Comparison of ENCODE assay signal across 15 cellular contexts in the genomic region with DNA sequence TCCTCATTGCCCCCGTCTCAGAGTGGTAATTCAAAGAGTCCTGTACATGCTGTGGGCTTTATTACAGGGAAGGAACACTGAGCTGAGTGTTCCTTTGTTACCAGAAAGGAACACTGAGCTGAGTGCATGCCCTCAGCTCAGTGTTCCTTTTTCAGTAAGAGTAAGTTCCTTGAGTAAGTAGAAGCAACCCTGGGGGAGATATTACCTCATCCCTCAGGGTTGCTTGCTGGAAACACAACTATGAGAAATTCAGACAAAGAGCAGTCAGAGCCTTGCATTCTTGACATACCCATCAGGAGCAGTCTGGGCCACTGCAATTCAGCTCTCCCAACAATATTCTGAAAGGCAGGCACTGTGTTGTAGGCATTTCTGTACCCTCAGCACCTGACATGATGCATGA. TPM values are rescaled to one million over a fixed set of nuclear protein-coding genes. Genes with fewer than 3 reads are reported as not detected.
A peak's percentile ranks its signal among the peaks of the same experiment; 100 is the strongest.
DNase-seq lines count a peak whose midpoint lies in the region; FAIRE-seq and TF ChIP-seq lines count a peak whose summit lies in the region.
"Had no signal": no experiment of that assay in that cellular context is flagged by ENCODE, and none has a peak within 500 bp of the region (broad histone marks: within the 10 kb centered on the region; RNA-seq: fewer than 3 reads in every experiment).

No MANE protein-coding gene starts in this region.

- H3K4me2 ChIP-seq in H1 (ENCODE audit: insufficient read depth in 1 of 2, low read depth in 2 of 2, low read length in 2 of 2) = no peak overlapping the region; a peak in 1 of 4 replicates

- no peak overlapping the region for H4K8ac ChIP-seq in H1 (ENCODE audit: extremely low read depth, insufficient read depth, low read length)

- no peak for FAIRE-seq in H1 (lab: Jason Lieb, UNC)

- H3K27me3 ChIP-seq in MG63 (no peaks in the 10 kb centered on the region), H1 (replicated peaks in 1 of 4; ENCODE audit: control insufficient read depth in 3 of 4, extremely low read depth in 1 of 4, insufficient read depth in 3 of 4, low read length in 3 of 4) (no peaks in the 10 kb centered on the region)

- H4K91ac ChIP-seq in H1 (replicated peaks; ENCODE audit: insufficient read length, low read length) = no peak overlapping the region

- no peaks in the 10 kb centered on the region for H3K79me1 ChIP-seq in H1 (ENCODE audit: low read depth, low read length)

- no peak overlapping the region for H2AFZ ChIP-seq in H1 (ENCODE audit: low read length)

- TF ChIP-seq POLR2A in H1 (IDR thresholded peaks at IDR 0.05; ENCODE audit: control extremely low read depth in 1 of 2, low read depth in 2 of 2, low read length in 2 of 2) = no peak

- H3K9me3 ChIP-seq in MG63 = no peaks in the 10 kb centered on the region
- no peaks in the 10 kb centered on the region for H3K9me3 ChIP-seq in H1 (ENCODE audit: insufficient read depth in 2 of 2, low read depth in 1 of 2, low read length in 1 of 2)

- no peak overlapping the region for H3K9ac ChIP-seq in H1 (replicated peaks in 1 of 4; ENCODE audit: extremely low read depth in 1 of 4, low read depth in 3 of 4, low read length in 3 of 4)

- H3K79me2 ChIP-seq in H1 (ENCODE audit: control insufficient read depth in 1 of 2, insufficient read depth in 2 of 2, low read length in 2 of 2) = no peaks in the 10 kb centered on the region

- H2AK5ac ChIP-seq in H1 (ENCODE audit: low read depth, low read length) = no peak overlapping the region

- WGBS in H1 (ENCODE audit: extremely low coverage in 1 of 2, insufficient coverage in 1 of 2, insufficient read length in 1 of 2, insufficient replicate concordance in 2 of 2, low coverage in 1 of 2, low lambda C conversion rate in 2 of 2, missing lambda C conversion rate in 1 of 2), 2 experiments = 69% methylated on average over 1 of the region's 1 CpG; no CpG with 5 or more reads in 1 of the 2 experiments

- no peak overlapping the region for H3K56ac ChIP-seq in H1 (replicated peaks; ENCODE audit: insufficient read length, low read depth, low read length)

- no peak overlapping the region for H3K23ac ChIP-seq in H1 (ENCODE audit: insufficient read length)

- no peaks in the 10 kb centered on the region for H4K20me1 ChIP-seq in H1 (replicated peaks in 1 of 2; ENCODE audit: control insufficient read depth in 1 of 2, insufficient read depth in 2 of 2, low read length in 2 of 2)

- H3K27ac ChIP-seq in H1 (ENCODE audit: low read depth, low read length) = no peak overlapping the region

- CTCF ChIA-PET in H1 (lab: Charles Lee; ENCODE audit: partially characterized antibody) = interaction anchor here (0.6 to 2.5 kb wide), 6 partner anchors 9 to 251 kb away, joined by 3 to 13 read pairs (median 4); a partner anchor contains a TSS

- H3K4me1 ChIP-seq in H1 (replicated peaks in 1 of 4; ENCODE audit: control insufficient read depth in 3 of 4, insufficient read depth in 4 of 4, low read length in 3 of 4) = peaks cover 0 to 5% (median 0%) of the 10 kb centered on the region in 4 experiments; a peak in 1 of 7 replicates

- no peak overlapping the region for H3K4ac ChIP-seq in H1 (replicated peaks; ENCODE audit: insufficient read length, low read depth, low read length)

- H2BK20ac ChIP-seq in H1 (ENCODE audit: low read length) = no peak overlapping the region

- no peak for TF ChIP-seq RAD21 in H1 (IDR thresholded peaks at IDR 0.05 in 1 of 2, conservative IDR thresholded peaks at IDR 0.05 in 1 of 2; ENCODE audit: low read depth in 2 of 2, low read length in 2 of 2)

- no peaks in the 10 kb centered on the region for H3K23me2 ChIP-seq in H1 (ENCODE audit: low read depth, low read length)

- DNase-seq in AG09319 (ENCODE audit: extremely low read depth, low read depth) = peak; percentile 19
- DNase-seq in MG63 = peak; percentile 1
- DNase-seq in H1 (ENCODE audit: low read depth in 1 of 2, low spot score in 2 of 2) = peak in 1 of 2 experiments; percentile 13
- DNase-seq in myocyte (ENCODE audit: low read depth) = peak; percentile 29
- DNase-seq in activated T-cell treated with anti-CD3 and anti-CD28 coated beads, Interleukin-2, amount 50 U/mL, for 1 hour = no peak
- DNase-seq in pons (ENCODE audit: low spot score) = no peak
- no peak for DNase-seq in globus pallidus (ENCODE audit: low spot score)
- DNase-seq in activated CD4-positive, alpha-beta T cell treated with anti-CD3 and anti-CD28 coated beads, Interleukin-2, amount 50 U/mL, for 4 hours = no peak
- DNase-seq: activated CD4-positive, alpha-beta memory T cell treated with anti-CD3 and anti-CD28 coated beads, Interleukin-2, amount 10 ng/mL, durations not matched to agents 7 days and 5 days; CD8-positive, alpha-beta memory T cell; glutamatergic neuron; Karpas-422; NCI-H526 treated with DMSO at 0.1 percent for 48 hours; stimulated activated naive CD4-positive, alpha-beta T cell treated with Interleukin-2 at 50 U/mL for 16 hours had no signal

- no peak overlapping the region for H3K4me3 ChIP-seq in MG63
- H3K4me3 ChIP-seq in H1 (ENCODE audit: extremely low read depth in 1 of 4, insufficient read depth in 2 of 4, low read depth in 3 of 4, low read length in 4 of 4) = no peak overlapping the region

- no peak overlapping the region for H4K5ac ChIP-seq in H1 (ENCODE audit: insufficient read length, low read depth, low read length)

- H2BK5ac ChIP-seq in H1 (ENCODE audit: low read depth, low read length) = no peak overlapping the region

- no peak overlapping the region; the same call in 1 of the 2 replicates for H2BK12ac ChIP-seq in H1 (ENCODE audit: low read depth, low read length)

- H3K18ac ChIP-seq in H1 (ENCODE audit: extremely low read depth, low read length) = no peak overlapping the region

- H2BK120ac ChIP-seq in H1 (replicated peaks; ENCODE audit: low read depth, low read length) = no peak overlapping the region

- no peaks in the 10 kb centered on the region for H3K36me3 ChIP-seq in MG63
- no peaks in the 10 kb centered on the region for H3K36me3 ChIP-seq in H1 (ENCODE audit: control insufficient read depth in 2 of 4, insufficient read depth in 4 of 4, low read length in 3 of 4)

- POLR2A ChIA-PET in H1 (lab: Charles Lee; ENCODE audit: partially characterized antibody) = interaction anchor here (0.8 kb wide), 1 partner anchor 87 kb away, joined by 3 read pairs; no protein-coding TSS in a partner anchor

- no peak overlapping the region for H3K14ac ChIP-seq in H1 (ENCODE audit: insufficient read length)

- TF ChIP-seq CTCF in AG09319 (IDR thresholded peaks at IDR 0.05; ENCODE audit: low read depth, low read length) (no peak), H1 (IDR thresholded peaks at IDR 0.05; ENCODE audit: control extremely low read depth in 1 of 3, insufficient read depth in 1 of 3, low read depth in 1 of 3, low read length in 3 of 3) (no peak)

- no peak overlapping the region for H2BK15ac ChIP-seq in H1 (ENCODE audit: low read length)

- TF ChIP-seq EP300 in H1 (IDR thresholded peaks at IDR 0.05; ENCODE audit: borderline replicate concordance in 1 of 2, low read depth in 2 of 2, low read length in 2 of 2) = no peak

TF ChIP-seq in H1, 55 proteins besides CTCF, POLR2A, EP300 and RAD21:
- TF ChIP-seq TEAD4 (IDR thresholded peaks at IDR 0.05; ENCODE audit: low read depth, low read length) = 0 out of 2 replicates have a peak, but pooled peaks have one; percentile 30
- TF ChIP-seq, protein P1, sequence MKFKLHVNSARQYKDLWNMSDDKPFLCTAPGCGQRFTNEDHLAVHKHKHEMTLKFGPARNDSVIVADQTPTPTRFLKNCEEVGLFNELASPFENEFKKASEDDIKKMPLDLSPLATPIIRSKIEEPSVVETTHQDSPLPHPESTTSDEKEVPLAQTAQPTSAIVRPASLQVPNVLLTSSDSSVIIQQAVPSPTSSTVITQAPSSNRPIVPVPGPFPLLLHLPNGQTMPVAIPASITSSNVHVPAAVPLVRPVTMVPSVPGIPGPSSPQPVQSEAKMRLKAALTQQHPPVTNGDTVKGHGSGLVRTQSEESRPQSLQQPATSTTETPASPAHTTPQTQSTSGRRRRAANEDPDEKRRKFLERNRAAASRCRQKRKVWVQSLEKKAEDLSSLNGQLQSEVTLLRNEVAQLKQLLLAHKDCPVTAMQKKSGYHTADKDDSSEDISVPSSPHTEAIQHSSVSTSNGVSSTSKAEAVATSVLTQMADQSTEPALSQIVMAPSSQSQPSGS (IDR thresholded peaks at IDR 0.05; ENCODE audit: low read length) = no peak
- no peak for TF ChIP-seq EZH2 (IDR thresholded peaks at IDR 0.05; ENCODE audit: low read depth, low read length, severe bottlenecking)

RNA-seq across cellular contexts. Expression of a gene that starts 17.0 kb away (rescaled TPM):
- not detected in 2 replicates for total RNA-seq in MG63 (2014; rRNA removed; shearing (Covaris generic); ENCODE audit: low replicate concordance)
- not detected in 2 replicates for total RNA-seq in H1 (2021; fragmentation: NEBNext Ultra II Directional; extraction: Animal tissue kit (Norgen Biotek cat#: 25700))
- not detected in 2 replicates for polyA plus RNA-seq in H1 (2011; rRNA removed)
- 0.03 TPM for polyA plus RNA-seq in H1 (2011; cell fraction: cytosol; rRNA removed)
- not detected for polyA plus RNA-seq in H1 (2011; cell fraction: nucleus; rRNA removed)
- 0.05 TPM in 1 of 4 replicates, not detected in the others for polyA plus RNA-seq in H1 (2012, experiment 1 of 2)
- not detected for polyA plus RNA-seq in H1 (2012, experiment 2 of 2)
- not detected for polyA plus RNA-seq in H1 (2013, experiment 1 of 2)
- polyA plus RNA-seq in H1 (2013, experiment 2 of 2) = 0.02 TPM
- polyA minus RNA-seq in H1 (2011; rRNA and poly(A)+ RNA removed) = not detected in 2 replicates
- polyA minus RNA-seq in H1 (2011; cell fraction: cytosol; rRNA and poly(A)+ RNA removed) = not detected
- not detected for polyA minus RNA-seq in H1 (2011; cell fraction: nucleus; rRNA and poly(A)+ RNA removed)
- total RNA-seq in myocyte = 0.05 TPM in 1 of 2 replicates, not detected in the other
- 0.15 TPM for polyA plus RNA-seq in myocyte (2012)
- total RNA-seq: activated CD4-positive, alpha-beta memory T cell treated with anti-CD3 and anti-CD28 coated beads, Interleukin-2, amount 10 ng/mL, durations not matched to agents 7 days and 5 days; CD8-positive, alpha-beta memory T cell; mononuclear cell had no signal
- polyA plus RNA-seq: CD8-positive, alpha-beta memory T cell had no signal

RNA-seq across cellular contexts. Expression of a gene that starts 53.7 kb away (rescaled TPM):
- total RNA-seq in MG63 (2014; rRNA removed; shearing (Covaris generic); ENCODE audit: low replicate concordance) = 28.9 and 37.7 TPM in 2 replicates
- total RNA-seq in H1 (2021; fragmentation: NEBNext Ultra II Directional; extraction: Animal tissue kit (Norgen Biotek cat#: 25700)) = 14.6 and 17.0 TPM in 2 replicates
- polyA plus RNA-seq in H1 (2011; rRNA removed) = 3.7 and 5.5 TPM in 2 replicates
- 7.0 TPM for polyA plus RNA-seq in H1 (2011; cell fraction: cytosol; rRNA removed)
- polyA plus RNA-seq in H1 (2011; cell fraction: nucleus; rRNA removed) = 4.2 TPM
- polyA plus RNA-seq in H1 (2012, experiment 1 of 2) = 13.8 to 16.8 TPM (median 14.8 TPM) in 4 replicates
- polyA plus RNA-seq in H1 (2012, experiment 2 of 2) = 11.9 TPM
- polyA plus RNA-seq in H1 (2013, experiment 1 of 2) = 7.9 TPM
- 7.7 TPM for polyA plus RNA-seq in H1 (2013, experiment 2 of 2)
- polyA minus RNA-seq in H1 (2011; rRNA and poly(A)+ RNA removed) = 3.9 and 4.9 TPM in 2 replicates
- 5.1 TPM for polyA minus RNA-seq in H1 (2011; cell fraction: cytosol; rRNA and poly(A)+ RNA removed)
- 7.1 TPM for polyA minus RNA-seq in H1 (2011; cell fraction: nucleus; rRNA and poly(A)+ RNA removed)
- 69.2 and 77.7 TPM in 2 replicates for total RNA-seq in myocyte
- 39.8 TPM for polyA plus RNA-seq in myocyte (2012)

Comparison
In these comparisons a context has a peak if more than half of its experiments do, and no peak if none do; other contexts are left out.
1. DNase-seq: peak in AG09319 (single experiment), MG63 (single experiment) and myocyte (single experiment); none in activated T-cell treated with anti-CD3 and anti-CD28 coated beads, Interleukin-2, amount 50 U/mL, for 1 hour (single experiment), pons (single experiment), globus pallidus (single experiment) and activated CD4-positive, alpha-beta T cell treated with anti-CD3 and anti-CD28 coated beads, Interleukin-2, amount 50 U/mL, for 4 hours (0 of 2).